20 cellular contexts compared by ENCODE assay signal in genomic region chr7:50724526-50725520, GRCh38. TPM values are rescaled to one million over a fixed set of nuclear protein-coding genes. Genes with fewer than 3 reads are reported as not detected.
DNase-seq lines count a peak whose midpoint lies in the region; ATAC-seq, FAIRE-seq and TF ChIP-seq lines count a peak whose summit lies in the region.
"Had no signal": no experiment of that assay in that cellular context is flagged by ENCODE, and none has a peak within 500 bp of the region (broad histone marks: within the 10 kb centered on the region; RNA-seq: fewer than 3 reads in every experiment).

No MANE protein-coding gene starts in this region.

- no peak for TF ChIP-seq CTCF in CD4-positive, alpha-beta T cell (IDR thresholded peaks at IDR 0.05)
- TF ChIP-seq CTCF in bronchial epithelial cell (IDR thresholded peaks at IDR 0.05; ENCODE audit: insufficient read depth, low read length, severe bottlenecking) (no peak), type B pancreatic cell (conservative IDR thresholded peaks at IDR 0.05) (no peak), brain microvascular endothelial cell (IDR thresholded peaks at IDR 0.05; ENCODE audit: low read depth, low read length, missing control alignments) (no peak)

- peaks cover 13% of the 10 kb centered on the region for H3K36me3 ChIP-seq in bronchial epithelial cell (ENCODE audit: control insufficient read depth, insufficient read depth, low read length)
- H3K36me3 ChIP-seq in brain microvascular endothelial cell (replicated peaks), result peaks cover 9% of the 10 kb centered on the region
- H3K36me3 ChIP-seq: thyroid gland had no signal

- H3K27me3 Mint-ChIP-seq in CD4-positive, alpha-beta T cell, result no peaks in the 10 kb centered on the region
- H3K27me3 Mint-ChIP-seq in naive thymus-derived CD8-positive, alpha-beta T cell, result no peaks in the 10 kb centered on the region
- H3K27me3 Mint-ChIP-seq in type B pancreatic cell, result no peaks in the 10 kb centered on the region

- H3K9me3 ChIP-seq in CD4-positive, alpha-beta T cell (ENCODE audit: control insufficient read depth, low read length), result no peaks in the 10 kb centered on the region
- H3K9me3 ChIP-seq: HAP-1, thyroid gland had no signal

- H3K4me1 Mint-ChIP-seq in CD4-positive, alpha-beta T cell (ENCODE audit: low read depth), result peaks cover 11% of the 10 kb centered on the region
- peaks cover 8 to 18% (median 11%) of the 10 kb centered on the region in 4 donors for H3K4me1 Mint-ChIP-seq in naive thymus-derived CD8-positive, alpha-beta T cell
- H3K4me1 Mint-ChIP-seq in type B pancreatic cell (ENCODE audit: unreplicated experiment), result peaks cover 17% of the 10 kb centered on the region
- H3K4me1 Mint-ChIP-seq: activated B cell treated with CpG ODN at 0.5 μM for 24 hours had no signal

- no peaks in the 10 kb centered on the region for H3K36me3 Mint-ChIP-seq in CD4-positive, alpha-beta T cell (ENCODE audit: low read depth)
- no peaks in the 10 kb centered on the region for H3K36me3 Mint-ChIP-seq in naive thymus-derived CD8-positive, alpha-beta T cell
- no peaks in the 10 kb centered on the region for H3K36me3 Mint-ChIP-seq in type B pancreatic cell
- H3K36me3 Mint-ChIP-seq: activated CD8-positive, alpha-beta memory T cell treated with anti-CD3 and anti-CD28 coated beads, Interleukin-2, amount 10 ng/mL, durations not matched to agents 7 days and 5 days had no signal

- H3K4me3 ChIP-seq in bronchial epithelial cell (ENCODE audit: low read depth, low read length), result no peak overlapping the region
- no peak overlapping the region for H3K4me3 ChIP-seq in brain microvascular endothelial cell (ENCODE audit: low read depth, low read length)
- H3K4me3 ChIP-seq: HAP-1, thyroid gland had no signal

- no peak overlapping the region for H3K4me3 Mint-ChIP-seq in CD4-positive, alpha-beta T cell
- peak overlapping the region in 5 of 10 donors; percentile 29 to 61 (median 33) for H3K4me3 Mint-ChIP-seq in naive thymus-derived CD8-positive, alpha-beta T cell
- H3K4me3 Mint-ChIP-seq in type B pancreatic cell, result no peak overlapping the region
- H3K4me3 Mint-ChIP-seq: activated B cell treated with CpG ODN at 0.5 μM for 24 hours; activated CD8-positive, alpha-beta memory T cell treated with anti-CD3 and anti-CD28 coated beads, Interleukin-2, amount 10 ng/mL, durations not matched to agents 7 days and 5 days; effector memory CD8-positive, alpha-beta T cell had no signal

- no peak overlapping the region for H3K27ac Mint-ChIP-seq in CD4-positive, alpha-beta T cell
- H3K27ac Mint-ChIP-seq in naive thymus-derived CD8-positive, alpha-beta T cell, result peak overlapping the region in 9 of 10 donors; percentile 6 to 93 (median 63)
- no peak overlapping the region for H3K27ac Mint-ChIP-seq in type B pancreatic cell
- H3K27ac Mint-ChIP-seq: activated B cell treated with CpG ODN at 0.5 μM for 24 hours; activated CD8-positive, alpha-beta memory T cell treated with anti-CD3 and anti-CD28 coated beads, Interleukin-2, amount 10 ng/mL, durations not matched to agents 7 days and 5 days; effector memory CD8-positive, alpha-beta T cell had no signal

- POLR2A ChIA-PET in CD4-positive, alpha-beta T cell (lab: Charles Lee), result no interaction called here
- POLR2A ChIA-PET in naive thymus-derived CD8-positive, alpha-beta T cell (lab: Charles Lee), result no interaction called here

- no peaks in the 10 kb centered on the region for H3K27me3 ChIP-seq in CD4-positive, alpha-beta T cell (ENCODE audit: control insufficient read depth, insufficient read depth, low read length)
- no peaks in the 10 kb centered on the region for H3K27me3 ChIP-seq in bronchial epithelial cell (ENCODE audit: control insufficient read depth, insufficient read depth, low read length)
- H3K27me3 ChIP-seq in brain microvascular endothelial cell (replicated peaks), result no peaks in the 10 kb centered on the region
- H3K27me3 ChIP-seq: thyroid gland had no signal

- CTCF ChIA-PET in CD4-positive, alpha-beta T cell (lab: Charles Lee), result no interaction called here

- H3K27ac ChIP-seq in CD4-positive, alpha-beta T cell (ENCODE audit: low read depth, low read length), result no peak overlapping the region
- no peak overlapping the region for H3K27ac ChIP-seq in brain microvascular endothelial cell
- H3K27ac ChIP-seq: HL-60, thyroid gland had no signal

- in situ Hi-C loops in brain microvascular endothelial cell (cut with HindIII; ENCODE audit: low pct_ligation_motif_present, low sequenced_read_pairs), result no loop called here

- intact Hi-C loops in CD4-positive, alpha-beta T cell (cut with DNase I, micrococcal nuclease), result no loop called here

- DNase-seq in CD4-positive, alpha-beta T cell, result no peak
- peak; percentile 58 for DNase-seq in M059J (ENCODE audit: low read depth)
- no peak for DNase-seq in bronchial epithelial cell (ENCODE audit: low read depth)
- DNase-seq in naive thymus-derived CD8-positive, alpha-beta T cell, result peak in 3 of 10 donors; percentile 5 to 22 (median 12)
- no peak for DNase-seq in type B pancreatic cell (ENCODE audit: extremely low spot score, unreplicated experiment)
- no peak for DNase-seq in brain microvascular endothelial cell
- DNase-seq: activated B cell treated with CpG ODN at 0.5 μM for 24 hours; activated CD8-positive, alpha-beta memory T cell treated with anti-CD3 and anti-CD28 coated beads, Interleukin-2, amount 10 ng/mL, durations not matched to agents 7 days and 5 days; cerebellar nuclear complex; effector memory CD8-positive, alpha-beta T cell; NCI-H1048; NCI-H2029; NCI-H446 treated with DMSO at 0.1 percent for 48 hours; stimulated activated CD4-positive, alpha-beta T cell treated with anti-CD3 and anti-CD28 coated beads, Interleukin-12 subunit alpha, Interleukin-12 subunit beta, amount 100 ng/mL, for 4 hours; thyroid gland had no signal

- no peaks in the 10 kb centered on the region for H3K9me3 Mint-ChIP-seq in CD4-positive, alpha-beta T cell
- H3K9me3 Mint-ChIP-seq in naive thymus-derived CD8-positive, alpha-beta T cell, result no peaks in the 10 kb centered on the region
- H3K9me3 Mint-ChIP-seq in type B pancreatic cell, result no peaks in the 10 kb centered on the region
- H3K9me3 Mint-ChIP-seq: activated B cell treated with CpG ODN at 0.5 μM for 24 hours; effector memory CD8-positive, alpha-beta T cell had no signal

- ATAC-seq in CD4-positive, alpha-beta T cell (ENCODE audit: poor library complexity), result peak; percentile 49
- ATAC-seq in naive thymus-derived CD8-positive, alpha-beta T cell, result peak; percentile 63 to 75
- ATAC-seq in GM21717 (IDR thresholded peaks at IDR 0.05; ENCODE audit: unreplicated experiment), result no peak
- ATAC-seq in HG03159 (IDR thresholded peaks at IDR 0.05; ENCODE audit: unreplicated experiment), result no peak
- ATAC-seq: activated CD8-positive, alpha-beta memory T cell treated with anti-CD3 and anti-CD28 coated beads, Interleukin-2, amount 10 ng/mL, durations not matched to agents 7 days and 5 days; effector memory CD8-positive, alpha-beta T cell had no signal

- FAIRE-seq in bronchial epithelial cell (lab: Jason Lieb, UNC), result peak; percentile 13
- FAIRE-seq: keratinocyte had no signal

RNA-seq across cellular contexts. Expression of gene GRB10, which starts 57.9 kb away (rescaled TPM):
- total RNA-seq in CD4-positive, alpha-beta T cell, result 1 to 10 TPM; 5.9 to 8.4 TPM
- total RNA-seq in M059J (2014; rRNA removed; shearing (Covaris generic)), result 0.10 and 0.20 TPM in 2 replicates
- total RNA-seq in bronchial epithelial cell (65.9 and 67.7 TPM in 2 replicates), type B pancreatic cell (ENCODE audit: low replicate concordance) (18.8 and 42.3 TPM in 2 replicates)
- 1 to 10 TPM in 1 of 2 experiments, under 1 TPM in 1; 0.62 to 1.0 TPM for total RNA-seq in naive thymus-derived CD8-positive, alpha-beta T cell
- polyA plus RNA-seq in naive thymus-derived CD8-positive, alpha-beta T cell, result 1 to 10 TPM in 2 of 3 donors, under 1 TPM in 1; 0.47 to 2.9 (median 2.0) TPM
- total RNA-seq: activated B cell treated with CpG ODN at 0.5 μM for 24 hours had no signal

Comparison
In these comparisons a context has a peak if more than half of its experiments do, and no peak if none do; other contexts are left out.
1. ATAC-seq: peak in CD4-positive, alpha-beta T cell (single experiment) and naive thymus-derived CD8-positive, alpha-beta T cell (2 of 2); none in GM21717 (single experiment) and HG03159 (single experiment).
2. H3K27ac Mint-ChIP-seq: peak in naive thymus-derived CD8-positive, alpha-beta T cell (9 of 10); none in CD4-positive, alpha-beta T cell (single experiment) and type B pancreatic cell (single experiment).